Comparison of ENCODE assay signal across 10 cellular contexts in genomic region chr2:218260742-218261423, GRCh38. TPM values are rescaled to one million over a fixed set of nuclear protein-coding genes. Genes with fewer than 3 reads are reported as not detected.
DNase-seq lines count a peak whose midpoint lies in the region; ATAC-seq and TF ChIP-seq lines count a peak whose summit lies in the region.
"Had no signal": no experiment of that assay in that cellular context is flagged by ENCODE, and none has a peak within 500 bp of the region (broad histone marks: within the 10 kb centered on the region; RNA-seq: fewer than 3 reads in every experiment).

Gene GPBAR1 (plus strand): TSS chr2:218261015. CDS start chr2:218262725, 1,710 bp downstream.

- H3K27me3 Mint-ChIP-seq in effector memory CD8-positive, alpha-beta T cell = no peaks in the 10 kb centered on the region
- no peaks in the 10 kb centered on the region for H3K27me3 Mint-ChIP-seq in naive thymus-derived CD8-positive, alpha-beta T cell

- H3K4me3 Mint-ChIP-seq in effector memory CD8-positive, alpha-beta T cell = no peak within 1 kb of the TSS
- peak within 1 kb of the TSS in 2 of 10 donors; percentile 34 to 52 for H3K4me3 Mint-ChIP-seq in naive thymus-derived CD8-positive, alpha-beta T cell

- peak within 1 kb of the TSS; percentile 42 to 83 for H3K27ac Mint-ChIP-seq in effector memory CD8-positive, alpha-beta T cell
- peak within 1 kb of the TSS; percentile 59 to 91 (median 80) for H3K27ac Mint-ChIP-seq in naive thymus-derived CD8-positive, alpha-beta T cell

- no TSS peak for BruUV-seq in A673 (replicated peaks; lab: Mats Ljungman, UMichigan)

- POLR2A ChIA-PET in A673 (lab: Charles Lee; ENCODE audit: low non-redundant PET) = no interaction called here
- POLR2A ChIA-PET in naive thymus-derived CD8-positive, alpha-beta T cell (lab: Charles Lee) = interaction anchor here (0.7 to 1.1 kb wide), 3 partner anchors 9 to 23 kb away, joined by 3 to 6 read pairs (median 4); partner anchors contain the start of genes AAMP and PNKD

- peaks cover 15% of the 10 kb centered on the region for H3K4me1 ChIP-seq in A673 (ENCODE audit: insufficient read depth, low read length, poor library complexity, severe bottlenecking)

- CTCF ChIA-PET in A673 (lab: Charles Lee) = no interaction called here

- peaks cover 19 to 25% of the 10 kb centered on the region in 2 donors for H3K4me1 Mint-ChIP-seq in effector memory CD8-positive, alpha-beta T cell (ENCODE audit: low read depth in 2 of 2)
- peaks cover 10 to 42% (median 31%) of the 10 kb centered on the region in 4 donors for H3K4me1 Mint-ChIP-seq in naive thymus-derived CD8-positive, alpha-beta T cell

- TF ChIP-seq CTCF in A673 (conservative IDR thresholded peaks at IDR 0.05; ENCODE audit: low read depth, low read length) = no peak
- TF ChIP-seq CTCF in LNCaP clone FGC (IDR thresholded peaks at IDR 0.05; ENCODE audit: control insufficient read depth, extremely low read depth, insufficient read depth) = 0 out of 2 replicates have a peak, but pooled peaks have one; percentile 7

- no peaks in the 10 kb centered on the region for H3K9me3 ChIP-seq in A673 (ENCODE audit: low read depth, low read length, poor library complexity, severe bottlenecking)

- H3K9me3 Mint-ChIP-seq in effector memory CD8-positive, alpha-beta T cell = no peaks in the 10 kb centered on the region
- H3K9me3 Mint-ChIP-seq in naive thymus-derived CD8-positive, alpha-beta T cell = no peaks in the 10 kb centered on the region

- H3K27ac ChIP-seq in A673 (ENCODE audit: low read depth, low read length, poor library complexity, severe bottlenecking) = peak within 1 kb of the TSS; percentile 32

- DNase-seq in A673 (ENCODE audit: low spot score) (peak; percentile 47), LNCaP clone FGC (ENCODE audit: low read depth) (no peak), DMS79 (lab: John Stamatoyannopoulos, UW) (no peak), DMS79 treated with DMSO at 0.1 percent for 48 hours (lab: John Stamatoyannopoulos, UW) (no peak)
- no peak for DNase-seq in effector memory CD8-positive, alpha-beta T cell
- DNase-seq in naive thymus-derived CD8-positive, alpha-beta T cell = no peak
- DNase-seq: GF-D8, nucleus accumbens had no signal

- no peaks in the 10 kb centered on the region for H3K27me3 ChIP-seq in A673 (replicated peaks; ENCODE audit: insufficient read depth, low read depth, low read length, poor library complexity)

- intact Hi-C loops in A673 (cut with micrococcal nuclease; ENCODE audit: unreplicated experiment) = no loop called here

- H3K36me3 ChIP-seq in A673 (ENCODE audit: insufficient read depth, low read length, poor library complexity, severe bottlenecking) = peaks cover 21% of the 10 kb centered on the region

- ATAC-seq in effector memory CD8-positive, alpha-beta T cell (replicated peaks) = no peak
- ATAC-seq in naive thymus-derived CD8-positive, alpha-beta T cell = no peak
- no peak for ATAC-seq in GM21576 (IDR thresholded peaks at IDR 0.05; ENCODE audit: unreplicated experiment)
- ATAC-seq in HG03442 (IDR thresholded peaks at IDR 0.05; ENCODE audit: unreplicated experiment) = no peak

- peaks cover 63% of the 10 kb centered on the region for H3K36me3 Mint-ChIP-seq in effector memory CD8-positive, alpha-beta T cell (ENCODE audit: insufficient read depth)
- H3K36me3 Mint-ChIP-seq in naive thymus-derived CD8-positive, alpha-beta T cell = peaks cover 0 to 25% (median 2%) of the 10 kb centered on the region in 3 donors

- no peak within 1 kb of the TSS for H3K4me3 ChIP-seq in A673 (ENCODE audit: low read depth, low read length, poor library complexity, severe bottlenecking)
- no peak within 1 kb of the TSS for H3K4me3 ChIP-seq in LNCaP clone FGC (ENCODE audit: low read depth, low read length)

RNA-seq across cellular contexts. Expression of gene GPBAR1, which starts in this region (rescaled TPM):
- total RNA-seq in A673 (2021) = 0.30 and 0.46 TPM in 2 replicates
- total RNA-seq in naive thymus-derived CD8-positive, alpha-beta T cell = 1 to 10 TPM; 1.1 to 1.4 TPM
- under 1 TPM; 0.14 to 0.41 (median 0.28) TPM for polyA plus RNA-seq in naive thymus-derived CD8-positive, alpha-beta T cell

Comparison
In these comparisons a context has a peak if more than half of its experiments do, and no peak if none do; other contexts are left out.
1. Peak in DNase-seq and H3K27ac ChIP-seq in A673; RNA of the gene not detected or under 1 TPM.